ENCODE assay signal across 1 cellular context in the genomic region with DNA sequence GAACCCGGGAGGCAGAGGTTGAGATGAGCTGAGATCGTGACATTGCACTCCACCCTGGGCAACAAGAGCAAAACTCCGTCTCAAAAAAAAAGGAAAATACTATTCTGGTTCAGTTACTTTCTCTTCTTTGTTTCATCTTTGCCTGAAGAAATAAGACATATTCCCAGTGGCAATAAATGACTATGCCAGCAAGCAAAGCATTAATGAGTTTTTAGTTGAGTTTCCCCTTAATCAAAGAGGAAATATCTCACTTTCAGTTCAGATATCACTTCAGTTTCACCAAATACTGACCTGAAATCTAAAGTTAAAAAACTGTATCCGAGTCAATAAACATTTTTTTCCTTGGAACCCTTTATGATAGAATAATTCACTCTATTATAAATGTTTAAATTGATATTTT.
TF ChIP-seq lines count a peak whose summit lies in the region.

No MANE protein-coding gene starts in this region.

TF ChIP-seq in IMR-90, 13 proteins besides CTCF, POLR2A, EP300 and RAD21:
- TF ChIP-seq SMC3 (IDR thresholded peaks at IDR 0.05; ENCODE audit: low read depth, low read length) (no peak), RFX5 (IDR thresholded peaks at IDR 0.05; ENCODE audit: low read depth, low read length) (no peak), NFE2L2 (IDR thresholded peaks at IDR 0.05; ENCODE audit: low read depth, low read length) (no peak), CEBPB (IDR thresholded peaks at IDR 0.05; ENCODE audit: low read depth, low read length) (no peak), BHLHE40 (IDR thresholded peaks at IDR 0.05; ENCODE audit: low read depth, low read length) (no peak), RCOR1 (IDR thresholded peaks at IDR 0.05; ENCODE audit: insufficient replicate concordance, low read length) (no peak)
